9 cellular contexts compared by ENCODE assay signal in genomic region chr20:667351-668034, GRCh38. TPM values are rescaled to one million over a fixed set of nuclear protein-coding genes. Genes with fewer than 3 reads are reported as not detected.
A peak's percentile ranks its signal among the peaks of the same experiment; 100 is the strongest.
DNase-seq lines count a peak whose midpoint lies in the region; ATAC-seq and FAIRE-seq lines count a peak whose summit lies in the region.
"Had no signal": no experiment of that assay in that cellular context is flagged by ENCODE, and none has a peak within 500 bp of the region (broad histone marks: within the 10 kb centered on the region; RNA-seq: fewer than 3 reads in every experiment).

No MANE protein-coding gene starts in this region.

- FAIRE-seq in small intestine (lab: Jason Lieb, UNC), result no peak

- H3K9me3 ChIP-seq in small intestine (ENCODE audit: control insufficient read depth, low read depth), result no peaks in the 10 kb centered on the region

- H3K36me3 ChIP-seq in small intestine (ENCODE audit: control insufficient read depth in 2 of 2, insufficient read depth in 2 of 2, low read length in 2 of 2), result no peaks in the 10 kb centered on the region

- no peak overlapping the region for H3K4me3 ChIP-seq in small intestine (ENCODE audit: low read depth in 1 of 2, low read length in 2 of 2)

- intact Hi-C loops in Right ventricle myocardium superior (cut with DNase I), result no loop called here

- 23 to 32% (median 26%) methylated on average over 9 of the region's 9 CpGs for WGBS in small intestine, 3 donors

- no peak overlapping the region for H3K27ac ChIP-seq in small intestine (ENCODE audit: low read depth in 1 of 2, low read length in 1 of 2)

- H3K27me3 ChIP-seq in small intestine (ENCODE audit: control insufficient read depth in 2 of 2, insufficient read depth in 2 of 2, low read length in 2 of 2), result peaks cover 9 to 14% of the 10 kb centered on the region in 2 donors

- H3K4me1 ChIP-seq in small intestine (ENCODE audit: control insufficient read depth in 2 of 2, insufficient read depth in 1 of 2, low read depth in 1 of 2, low read length in 1 of 2), result no peaks in the 10 kb centered on the region

- DNase-seq in SHP77 (lab: John Stamatoyannopoulos, UW) (peak; percentile 46 to 61), SHP77 treated with DMSO at 0.1 percent for 48 hours (lab: John Stamatoyannopoulos, UW) (no peak), OCI-M1 (lab: John Stamatoyannopoulos, UW) (peak; percentile 79), Right ventricle myocardium superior (peak; percentile 83), small intestine (peak; percentile 39)
- peak; percentile 90 for DNase-seq in activated effector memory CD4-positive, alpha-beta T cell treated with anti-CD3 and anti-CD28 coated beads, Interleukin-2, amount 50 U/mL, for 16 hours

- ATAC-seq in Right ventricle myocardium superior (ENCODE audit: poor library complexity) (peak; percentile 40), GM21381 (IDR thresholded peaks at IDR 0.05; ENCODE audit: unreplicated experiment) (no peak), GM18867 (IDR thresholded peaks at IDR 0.05; ENCODE audit: unreplicated experiment) (no peak)

RNA-seq across cellular contexts. Expression of gene SCRT2, which starts 8.1 kb away (rescaled TPM):
- total RNA-seq in Right ventricle myocardium superior, result not detected
- not detected for polyA plus RNA-seq in small intestine
- polyA plus RNA-seq: esophagus had no signal

RNA-seq across cellular contexts. Expression of gene SRXN1, which starts 14.5 kb away (rescaled TPM):
- 47.6 TPM for total RNA-seq in Right ventricle myocardium superior
- 10 to 100 TPM; 30.3 to 33.2 (median 31.5) TPM for polyA plus RNA-seq in small intestine

RNA-seq across cellular contexts. Expression of gene TCF15, which starts 57.4 kb away (rescaled TPM):
- total RNA-seq in Right ventricle myocardium superior, result 13.4 TPM
- under 1 TPM in 1 of 3 donors, not detected in 2; 0.21 TPM for polyA plus RNA-seq in small intestine
